1 cellular context compared by ENCODE assay signal in the genomic region with DNA sequence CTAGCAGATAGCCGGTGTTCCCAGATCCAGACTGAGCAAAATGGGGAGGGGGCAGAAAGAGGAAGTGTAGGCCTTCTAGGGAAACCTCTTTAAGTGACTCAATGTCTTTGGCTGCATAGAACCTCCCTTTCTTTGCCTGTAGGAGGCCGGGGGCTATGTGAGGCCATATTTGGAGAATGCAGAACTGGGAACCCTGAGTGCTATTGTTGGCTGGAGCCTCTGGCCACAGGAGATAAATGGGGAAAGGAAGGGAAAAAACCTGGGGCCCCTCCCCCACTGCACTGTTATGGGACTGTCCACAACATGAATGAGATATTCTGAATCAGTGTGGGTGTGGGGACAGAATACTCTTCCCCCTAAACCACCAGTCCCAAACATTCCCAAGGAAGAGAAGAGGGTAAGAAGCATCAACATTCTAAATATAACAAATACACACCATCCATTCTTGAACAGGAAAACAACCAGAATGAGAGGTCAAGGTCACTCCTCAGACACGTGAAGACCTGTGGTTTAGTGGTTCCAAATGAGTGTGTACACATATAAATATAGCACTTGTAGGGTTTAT.
TF ChIP-seq lines count a peak whose summit lies in the region.

No MANE protein-coding gene starts in this region.

TF ChIP-seq in GM12878, 131 proteins besides CTCF, POLR2A, EP300 and RAD21 (continues in another document):
- TF ChIP-seq IKZF2 (IDR thresholded peaks at IDR 0.05) (peak; percentile 76 to 83), ETV6 (conservative IDR thresholded peaks at IDR 0.05 in 1 of 2, IDR thresholded peaks at IDR 0.05 in 1 of 2; ENCODE audit: borderline replicate concordance in 1 of 2, low read depth in 1 of 2) (no peak), GATAD2B (conservative IDR thresholded peaks at IDR 0.05; ENCODE audit: low read depth) (no peak), ZSCAN29 (IDR thresholded peaks at IDR 0.05) (no peak), TBL1XR1 (IDR thresholded peaks at IDR 0.05; ENCODE audit: low read depth, low read length) (peak; percentile 93), TCF3 (IDR thresholded peaks at IDR 0.05; ENCODE audit: borderline replicate concordance, insufficient read depth, low read depth, low read length) (no peak), HDGF (IDR thresholded peaks at IDR 0.05) (no peak), CHD2 (IDR thresholded peaks at IDR 0.05; ENCODE audit: borderline replicate concordance, low read depth, low read length) (0 out of 2 replicates have a peak, but pooled peaks have one; percentile 24), MEF2B (IDR thresholded peaks at IDR 0.05; ENCODE audit: partially characterized antibody, poor library complexity, severe bottlenecking) (peak; percentile 87), ZNF622 (IDR thresholded peaks at IDR 0.05) (no peak), HDAC6 (IDR thresholded peaks at IDR 0.05; ENCODE audit: unreplicated experiment) (no peak), SMAD5 (IDR thresholded peaks at IDR 0.05; ENCODE audit: low read depth) (no peak), POU2F2 (IDR thresholded peaks at IDR 0.05; ENCODE audit: borderline replicate concordance, low read depth, low read length) (0 out of 3 replicates have a peak, but pooled peaks have one; percentile 21), ZNF384 (IDR thresholded peaks at IDR 0.05; ENCODE audit: borderline replicate concordance, low read depth, low read length) (no peak), PML (IDR thresholded peaks at IDR 0.05; ENCODE audit: low read length) (no peak), JUNB (IDR thresholded peaks at IDR 0.05) (no peak), NR2C2 (IDR thresholded peaks at IDR 0.05; ENCODE audit: borderline replicate concordance, control insufficient read depth, insufficient read length, low read depth) (no peak), MTA3 (IDR thresholded peaks at IDR 0.05; ENCODE audit: borderline replicate concordance, low read length) (no peak), TAF1 (IDR thresholded peaks at IDR 0.05; ENCODE audit: borderline replicate concordance, low read depth, low read length) (no peak), ZNF24 (IDR thresholded peaks at IDR 0.05) (no peak), SP1 (IDR thresholded peaks at IDR 0.05; ENCODE audit: low read depth, low read length) (peak; percentile 43), YBX1 (IDR thresholded peaks at IDR 0.05) (no peak), RUNX3 (IDR thresholded peaks at IDR 0.05; ENCODE audit: low read length) (peak; percentile 91), CREM (IDR thresholded peaks at IDR 0.05; ENCODE audit: low read depth) (peak; percentile 19; the same call in 1 of the 2 replicates)
- TF ChIP-seq, protein P1, sequence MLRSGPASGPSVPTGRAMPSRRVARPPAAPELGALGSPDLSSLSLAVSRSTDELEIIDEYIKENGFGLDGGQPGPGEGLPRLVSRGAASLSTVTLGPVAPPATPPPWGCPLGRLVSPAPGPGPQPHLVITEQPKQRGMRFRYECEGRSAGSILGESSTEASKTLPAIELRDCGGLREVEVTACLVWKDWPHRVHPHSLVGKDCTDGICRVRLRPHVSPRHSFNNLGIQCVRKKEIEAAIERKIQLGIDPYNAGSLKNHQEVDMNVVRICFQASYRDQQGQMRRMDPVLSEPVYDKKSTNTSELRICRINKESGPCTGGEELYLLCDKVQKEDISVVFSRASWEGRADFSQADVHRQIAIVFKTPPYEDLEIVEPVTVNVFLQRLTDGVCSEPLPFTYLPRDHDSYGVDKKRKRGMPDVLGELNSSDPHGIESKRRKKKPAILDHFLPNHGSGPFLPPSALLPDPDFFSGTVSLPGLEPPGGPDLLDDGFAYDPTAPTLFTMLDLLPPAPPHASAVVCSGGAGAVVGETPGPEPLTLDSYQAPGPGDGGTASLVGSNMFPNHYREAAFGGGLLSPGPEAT (IDR thresholded peaks at IDR 0.05; ENCODE audit: low read depth), result peak; percentile 72; the same call in 1 of the 2 replicates
- TF ChIP-seq, protein P2, sequence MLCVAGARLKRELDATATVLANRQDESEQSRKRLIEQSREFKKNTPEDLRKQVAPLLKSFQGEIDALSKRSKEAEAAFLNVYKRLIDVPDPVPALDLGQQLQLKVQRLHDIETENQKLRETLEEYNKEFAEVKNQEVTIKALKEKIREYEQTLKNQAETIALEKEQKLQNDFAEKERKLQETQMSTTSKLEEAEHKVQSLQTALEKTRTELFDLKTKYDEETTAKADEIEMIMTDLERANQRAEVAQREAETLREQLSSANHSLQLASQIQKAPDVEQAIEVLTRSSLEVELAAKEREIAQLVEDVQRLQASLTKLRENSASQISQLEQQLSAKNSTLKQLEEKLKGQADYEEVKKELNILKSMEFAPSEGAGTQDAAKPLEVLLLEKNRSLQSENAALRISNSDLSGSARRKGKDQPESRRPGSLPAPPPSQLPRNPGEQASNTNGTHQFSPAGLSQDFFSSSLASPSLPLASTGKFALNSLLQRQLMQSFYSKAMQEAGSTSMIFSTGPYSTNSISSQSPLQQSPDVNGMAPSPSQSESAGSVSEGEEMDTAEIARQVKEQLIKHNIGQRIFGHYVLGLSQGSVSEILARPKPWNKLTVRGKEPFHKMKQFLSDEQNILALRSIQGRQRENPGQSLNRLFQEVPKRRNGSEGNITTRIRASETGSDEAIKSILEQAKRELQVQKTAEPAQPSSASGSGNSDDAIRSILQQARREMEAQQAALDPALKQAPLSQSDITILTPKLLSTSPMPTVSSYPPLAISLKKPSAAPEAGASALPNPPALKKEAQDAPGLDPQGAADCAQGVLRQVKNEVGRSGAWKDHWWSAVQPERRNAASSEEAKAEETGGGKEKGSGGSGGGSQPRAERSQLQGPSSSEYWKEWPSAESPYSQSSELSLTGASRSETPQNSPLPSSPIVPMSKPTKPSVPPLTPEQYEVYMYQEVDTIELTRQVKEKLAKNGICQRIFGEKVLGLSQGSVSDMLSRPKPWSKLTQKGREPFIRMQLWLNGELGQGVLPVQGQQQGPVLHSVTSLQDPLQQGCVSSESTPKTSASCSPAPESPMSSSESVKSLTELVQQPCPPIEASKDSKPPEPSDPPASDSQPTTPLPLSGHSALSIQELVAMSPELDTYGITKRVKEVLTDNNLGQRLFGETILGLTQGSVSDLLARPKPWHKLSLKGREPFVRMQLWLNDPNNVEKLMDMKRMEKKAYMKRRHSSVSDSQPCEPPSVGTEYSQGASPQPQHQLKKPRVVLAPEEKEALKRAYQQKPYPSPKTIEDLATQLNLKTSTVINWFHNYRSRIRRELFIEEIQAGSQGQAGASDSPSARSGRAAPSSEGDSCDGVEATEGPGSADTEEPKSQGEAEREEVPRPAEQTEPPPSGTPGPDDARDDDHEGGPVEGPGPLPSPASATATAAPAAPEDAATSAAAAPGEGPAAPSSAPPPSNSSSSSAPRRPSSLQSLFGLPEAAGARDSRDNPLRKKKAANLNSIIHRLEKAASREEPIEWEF (IDR thresholded peaks at IDR 0.05; ENCODE audit: insufficient replicate concordance, low read depth, low read length), result no peak
- TF ChIP-seq, protein P3, sequence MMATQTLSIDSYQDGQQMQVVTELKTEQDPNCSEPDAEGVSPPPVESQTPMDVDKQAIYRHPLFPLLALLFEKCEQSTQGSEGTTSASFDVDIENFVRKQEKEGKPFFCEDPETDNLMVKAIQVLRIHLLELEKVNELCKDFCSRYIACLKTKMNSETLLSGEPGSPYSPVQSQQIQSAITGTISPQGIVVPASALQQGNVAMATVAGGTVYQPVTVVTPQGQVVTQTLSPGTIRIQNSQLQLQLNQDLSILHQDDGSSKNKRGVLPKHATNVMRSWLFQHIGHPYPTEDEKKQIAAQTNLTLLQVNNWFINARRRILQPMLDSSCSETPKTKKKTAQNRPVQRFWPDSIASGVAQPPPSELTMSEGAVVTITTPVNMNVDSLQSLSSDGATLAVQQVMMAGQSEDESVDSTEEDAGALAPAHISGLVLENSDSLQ (IDR thresholded peaks at IDR 0.05), result no peak
- TF ChIP-seq, protein P4, sequence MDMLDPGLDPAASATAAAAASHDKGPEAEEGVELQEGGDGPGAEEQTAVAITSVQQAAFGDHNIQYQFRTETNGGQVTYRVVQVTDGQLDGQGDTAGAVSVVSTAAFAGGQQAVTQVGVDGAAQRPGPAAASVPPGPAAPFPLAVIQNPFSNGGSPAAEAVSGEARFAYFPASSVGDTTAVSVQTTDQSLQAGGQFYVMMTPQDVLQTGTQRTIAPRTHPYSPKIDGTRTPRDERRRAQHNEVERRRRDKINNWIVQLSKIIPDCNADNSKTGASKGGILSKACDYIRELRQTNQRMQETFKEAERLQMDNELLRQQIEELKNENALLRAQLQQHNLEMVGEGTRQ (IDR thresholded peaks at IDR 0.05; ENCODE audit: borderline replicate concordance, low read depth, low read length), result no peak; the same call in 1 of the 2 replicates
- TF ChIP-seq, protein P5, sequence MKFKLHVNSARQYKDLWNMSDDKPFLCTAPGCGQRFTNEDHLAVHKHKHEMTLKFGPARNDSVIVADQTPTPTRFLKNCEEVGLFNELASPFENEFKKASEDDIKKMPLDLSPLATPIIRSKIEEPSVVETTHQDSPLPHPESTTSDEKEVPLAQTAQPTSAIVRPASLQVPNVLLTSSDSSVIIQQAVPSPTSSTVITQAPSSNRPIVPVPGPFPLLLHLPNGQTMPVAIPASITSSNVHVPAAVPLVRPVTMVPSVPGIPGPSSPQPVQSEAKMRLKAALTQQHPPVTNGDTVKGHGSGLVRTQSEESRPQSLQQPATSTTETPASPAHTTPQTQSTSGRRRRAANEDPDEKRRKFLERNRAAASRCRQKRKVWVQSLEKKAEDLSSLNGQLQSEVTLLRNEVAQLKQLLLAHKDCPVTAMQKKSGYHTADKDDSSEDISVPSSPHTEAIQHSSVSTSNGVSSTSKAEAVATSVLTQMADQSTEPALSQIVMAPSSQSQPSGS (IDR thresholded peaks at IDR 0.05; ENCODE audit: low read length), result peak; percentile 63; the same call in 1 of the 2 replicates
- TF ChIP-seq, protein P6, sequence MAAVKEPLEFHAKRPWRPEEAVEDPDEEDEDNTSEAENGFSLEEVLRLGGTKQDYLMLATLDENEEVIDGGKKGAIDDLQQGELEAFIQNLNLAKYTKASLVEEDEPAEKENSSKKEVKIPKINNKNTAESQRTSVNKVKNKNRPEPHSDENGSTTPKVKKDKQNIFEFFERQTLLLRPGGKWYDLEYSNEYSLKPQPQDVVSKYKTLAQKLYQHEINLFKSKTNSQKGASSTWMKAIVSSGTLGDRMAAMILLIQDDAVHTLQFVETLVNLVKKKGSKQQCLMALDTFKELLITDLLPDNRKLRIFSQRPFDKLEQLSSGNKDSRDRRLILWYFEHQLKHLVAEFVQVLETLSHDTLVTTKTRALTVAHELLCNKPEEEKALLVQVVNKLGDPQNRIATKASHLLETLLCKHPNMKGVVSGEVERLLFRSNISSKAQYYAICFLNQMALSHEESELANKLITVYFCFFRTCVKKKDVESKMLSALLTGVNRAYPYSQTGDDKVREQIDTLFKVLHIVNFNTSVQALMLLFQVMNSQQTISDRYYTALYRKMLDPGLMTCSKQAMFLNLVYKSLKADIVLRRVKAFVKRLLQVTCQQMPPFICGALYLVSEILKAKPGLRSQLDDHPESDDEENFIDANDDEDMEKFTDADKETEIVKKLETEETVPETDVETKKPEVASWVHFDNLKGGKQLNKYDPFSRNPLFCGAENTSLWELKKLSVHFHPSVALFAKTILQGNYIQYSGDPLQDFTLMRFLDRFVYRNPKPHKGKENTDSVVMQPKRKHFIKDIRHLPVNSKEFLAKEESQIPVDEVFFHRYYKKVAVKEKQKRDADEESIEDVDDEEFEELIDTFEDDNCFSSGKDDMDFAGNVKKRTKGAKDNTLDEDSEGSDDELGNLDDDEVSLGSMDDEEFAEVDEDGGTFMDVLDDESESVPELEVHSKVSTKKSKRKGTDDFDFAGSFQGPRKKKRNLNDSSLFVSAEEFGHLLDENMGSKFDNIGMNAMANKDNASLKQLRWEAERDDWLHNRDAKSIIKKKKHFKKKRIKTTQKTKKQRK (IDR thresholded peaks at IDR 0.05; ENCODE audit: low read depth, low read length), result no peak
- TF ChIP-seq, protein P7, sequence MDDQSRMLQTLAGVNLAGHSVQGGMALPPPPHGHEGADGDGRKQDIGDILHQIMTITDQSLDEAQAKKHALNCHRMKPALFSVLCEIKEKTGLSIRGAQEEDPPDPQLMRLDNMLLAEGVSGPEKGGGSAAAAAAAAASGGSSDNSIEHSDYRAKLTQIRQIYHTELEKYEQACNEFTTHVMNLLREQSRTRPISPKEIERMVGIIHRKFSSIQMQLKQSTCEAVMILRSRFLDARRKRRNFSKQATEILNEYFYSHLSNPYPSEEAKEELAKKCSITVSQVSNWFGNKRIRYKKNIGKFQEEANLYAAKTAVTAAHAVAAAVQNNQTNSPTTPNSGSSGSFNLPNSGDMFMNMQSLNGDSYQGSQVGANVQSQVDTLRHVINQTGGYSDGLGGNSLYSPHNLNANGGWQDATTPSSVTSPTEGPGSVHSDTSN (IDR thresholded peaks at IDR 0.05; ENCODE audit: insufficient replicate concordance, low read depth, low read length), result no peak
- TF ChIP-seq, protein P8, sequence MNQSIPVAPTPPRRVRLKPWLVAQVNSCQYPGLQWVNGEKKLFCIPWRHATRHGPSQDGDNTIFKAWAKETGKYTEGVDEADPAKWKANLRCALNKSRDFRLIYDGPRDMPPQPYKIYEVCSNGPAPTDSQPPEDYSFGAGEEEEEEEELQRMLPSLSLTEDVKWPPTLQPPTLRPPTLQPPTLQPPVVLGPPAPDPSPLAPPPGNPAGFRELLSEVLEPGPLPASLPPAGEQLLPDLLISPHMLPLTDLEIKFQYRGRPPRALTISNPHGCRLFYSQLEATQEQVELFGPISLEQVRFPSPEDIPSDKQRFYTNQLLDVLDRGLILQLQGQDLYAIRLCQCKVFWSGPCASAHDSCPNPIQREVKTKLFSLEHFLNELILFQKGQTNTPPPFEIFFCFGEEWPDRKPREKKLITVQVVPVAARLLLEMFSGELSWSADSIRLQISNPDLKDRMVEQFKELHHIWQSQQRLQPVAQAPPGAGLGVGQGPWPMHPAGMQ (IDR thresholded peaks at IDR 0.05; ENCODE audit: borderline replicate concordance), result no peak
- TF ChIP-seq, protein P9, sequence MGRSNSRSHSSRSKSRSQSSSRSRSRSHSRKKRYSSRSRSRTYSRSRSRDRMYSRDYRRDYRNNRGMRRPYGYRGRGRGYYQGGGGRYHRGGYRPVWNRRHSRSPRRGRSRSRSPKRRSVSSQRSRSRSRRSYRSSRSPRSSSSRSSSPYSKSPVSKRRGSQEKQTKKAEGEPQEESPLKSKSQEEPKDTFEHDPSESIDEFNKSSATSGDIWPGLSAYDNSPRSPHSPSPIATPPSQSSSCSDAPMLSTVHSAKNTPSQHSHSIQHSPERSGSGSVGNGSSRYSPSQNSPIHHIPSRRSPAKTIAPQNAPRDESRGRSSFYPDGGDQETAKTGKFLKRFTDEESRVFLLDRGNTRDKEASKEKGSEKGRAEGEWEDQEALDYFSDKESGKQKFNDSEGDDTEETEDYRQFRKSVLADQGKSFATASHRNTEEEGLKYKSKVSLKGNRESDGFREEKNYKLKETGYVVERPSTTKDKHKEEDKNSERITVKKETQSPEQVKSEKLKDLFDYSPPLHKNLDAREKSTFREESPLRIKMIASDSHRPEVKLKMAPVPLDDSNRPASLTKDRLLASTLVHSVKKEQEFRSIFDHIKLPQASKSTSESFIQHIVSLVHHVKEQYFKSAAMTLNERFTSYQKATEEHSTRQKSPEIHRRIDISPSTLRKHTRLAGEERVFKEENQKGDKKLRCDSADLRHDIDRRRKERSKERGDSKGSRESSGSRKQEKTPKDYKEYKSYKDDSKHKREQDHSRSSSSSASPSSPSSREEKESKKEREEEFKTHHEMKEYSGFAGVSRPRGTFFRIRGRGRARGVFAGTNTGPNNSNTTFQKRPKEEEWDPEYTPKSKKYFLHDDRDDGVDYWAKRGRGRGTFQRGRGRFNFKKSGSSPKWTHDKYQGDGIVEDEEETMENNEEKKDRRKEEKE (IDR thresholded peaks at IDR 0.05), result no peak
- TF ChIP-seq, protein P10, sequence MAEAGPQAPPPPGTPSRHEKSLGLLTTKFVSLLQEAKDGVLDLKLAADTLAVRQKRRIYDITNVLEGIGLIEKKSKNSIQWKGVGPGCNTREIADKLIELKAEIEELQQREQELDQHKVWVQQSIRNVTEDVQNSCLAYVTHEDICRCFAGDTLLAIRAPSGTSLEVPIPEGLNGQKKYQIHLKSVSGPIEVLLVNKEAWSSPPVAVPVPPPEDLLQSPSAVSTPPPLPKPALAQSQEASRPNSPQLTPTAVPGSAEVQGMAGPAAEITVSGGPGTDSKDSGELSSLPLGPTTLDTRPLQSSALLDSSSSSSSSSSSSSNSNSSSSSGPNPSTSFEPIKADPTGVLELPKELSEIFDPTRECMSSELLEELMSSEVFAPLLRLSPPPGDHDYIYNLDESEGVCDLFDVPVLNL (IDR thresholded peaks at IDR 0.05; ENCODE audit: low read depth, low read length), result no peak
